In the genomic region with DNA sequence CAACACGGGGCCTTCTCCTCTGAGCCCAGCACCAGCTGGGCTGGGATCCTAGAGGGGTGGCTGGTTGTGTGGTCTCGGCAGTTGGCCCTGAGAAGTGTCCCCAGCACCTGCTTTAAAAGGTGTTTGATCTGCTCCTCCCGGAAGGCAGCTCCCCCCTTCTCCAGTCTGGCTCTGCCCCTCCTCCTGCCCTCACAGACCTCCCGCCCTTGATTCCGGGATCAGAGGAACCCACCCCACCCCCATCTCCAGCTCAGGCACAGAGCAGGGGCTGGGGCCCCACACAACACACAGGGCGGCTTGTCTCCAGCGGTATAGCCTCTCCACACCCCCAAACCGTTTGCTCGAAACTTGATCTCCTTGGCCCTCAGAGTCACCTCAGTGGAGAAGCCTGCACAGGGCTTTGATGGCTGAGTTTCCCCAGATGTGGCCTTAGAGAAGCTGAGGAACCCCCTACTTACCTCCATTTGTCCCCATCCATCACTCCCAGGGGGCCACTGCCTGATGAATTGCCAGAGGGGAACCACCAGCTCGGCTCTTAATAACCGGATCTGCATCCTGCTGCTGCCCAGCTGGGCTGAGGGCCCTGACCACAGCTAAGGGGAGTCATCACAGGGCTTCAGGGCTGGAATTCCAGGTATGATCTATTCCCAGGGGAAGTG, we compare ENCODE assay signal across 1 cellular context.
TF ChIP-seq lines count a peak whose summit lies in the region.

No MANE protein-coding gene starts in this region.

TF ChIP-seq in H1, 55 proteins besides CTCF, POLR2A, EP300 and RAD21:
- peak; percentile 67; the same call in 1 of the 2 replicates for TF ChIP-seq SP1 (IDR thresholded peaks at IDR 0.05; ENCODE audit: low read depth, low read length)
- TF ChIP-seq GABPA (IDR thresholded peaks at IDR 0.05; ENCODE audit: borderline replicate concordance, insufficient read depth, low read length): no peak
- TF ChIP-seq, protein P1, sequence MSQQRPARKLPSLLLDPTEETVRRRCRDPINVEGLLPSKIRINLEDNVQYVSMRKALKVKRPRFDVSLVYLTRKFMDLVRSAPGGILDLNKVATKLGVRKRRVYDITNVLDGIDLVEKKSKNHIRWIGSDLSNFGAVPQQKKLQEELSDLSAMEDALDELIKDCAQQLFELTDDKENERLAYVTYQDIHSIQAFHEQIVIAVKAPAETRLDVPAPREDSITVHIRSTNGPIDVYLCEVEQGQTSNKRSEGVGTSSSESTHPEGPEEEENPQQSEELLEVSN (IDR thresholded peaks at IDR 0.05): peak; percentile 48; the same call in 1 of the 2 replicates
- 0 out of 2 replicates have a peak, but pooled peaks have one; percentile 38 for TF ChIP-seq RBBP5 (IDR thresholded peaks at IDR 0.05; ENCODE audit: borderline replicate concordance, low read depth, low read length)
- TF ChIP-seq SRF (IDR thresholded peaks at IDR 0.05; ENCODE audit: low read depth, low read length): no peak
- peak; percentile 65 for TF ChIP-seq ASH2L (IDR thresholded peaks at IDR 0.05; ENCODE audit: low read length)
- TF ChIP-seq, protein P2, sequence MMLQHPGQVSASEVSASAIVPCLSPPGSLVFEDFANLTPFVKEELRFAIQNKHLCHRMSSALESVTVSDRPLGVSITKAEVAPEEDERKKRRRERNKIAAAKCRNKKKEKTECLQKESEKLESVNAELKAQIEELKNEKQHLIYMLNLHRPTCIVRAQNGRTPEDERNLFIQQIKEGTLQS (IDR thresholded peaks at IDR 0.05; ENCODE audit: insufficient read depth, low read depth, low read length): no peak
- peak; percentile 53 for TF ChIP-seq CTBP2 (IDR thresholded peaks at IDR 0.05; ENCODE audit: borderline replicate concordance, insufficient read depth, insufficient read length, low read length)
